Comparison of ENCODE assay signal across 9 cellular contexts in genomic region chr6:1336246-1336843, GRCh38. TPM values are rescaled to one million over a fixed set of nuclear protein-coding genes. Genes with fewer than 3 reads are reported as not detected.
DNase-seq lines count a peak whose midpoint lies in the region; ATAC-seq and TF ChIP-seq lines count a peak whose summit lies in the region.
"Had no signal": no experiment of that assay in that cellular context is flagged by ENCODE, and none has a peak within 500 bp of the region (broad histone marks: within the 10 kb centered on the region; RNA-seq: fewer than 3 reads in every experiment).

No MANE protein-coding gene starts in this region.

- DNase-seq in GM13977 (ENCODE audit: low spot score) (no peak), NCI-H460 (ENCODE audit: extremely low read depth, low read depth) (peak; percentile 56), epithelial cell of prostate (ENCODE audit: low read depth, low spot score) (peak; percentile 79), progenitor cell of endocrine pancreas (ENCODE audit: low spot score, unreplicated experiment) (peak; percentile 55), ecto neural progenitor cell (ENCODE audit: low spot score) (no peak)

- H3K27ac ChIP-seq in epithelial cell of prostate: peak overlapping the region; percentile 81

- H3K4me1 Mint-ChIP-seq in progenitor cell of endocrine pancreas (ENCODE audit: low read depth): peaks cover 26% of the 10 kb centered on the region

- ATAC-seq in GM21526 (IDR thresholded peaks at IDR 0.05; ENCODE audit: low FRiP score, unreplicated experiment) (no peak), GM21825 (IDR thresholded peaks at IDR 0.05; ENCODE audit: unreplicated experiment) (no peak), HG02571 (IDR thresholded peaks at IDR 0.05; ENCODE audit: unreplicated experiment) (no peak)

- H3K36me3 Mint-ChIP-seq in progenitor cell of endocrine pancreas (ENCODE audit: insufficient read depth): no peaks in the 10 kb centered on the region

- TF ChIP-seq CTCF in GM13977 (IDR thresholded peaks at IDR 0.05; ENCODE audit: extremely low read depth, insufficient read depth, missing control alignments) (peak; percentile 24), progenitor cell of endocrine pancreas (IDR thresholded peaks at IDR 0.05; ENCODE audit: unreplicated experiment) (peak; percentile 72)

- H3K9me3 Mint-ChIP-seq in progenitor cell of endocrine pancreas (ENCODE audit: low read depth): no peaks in the 10 kb centered on the region
- H3K9me3 Mint-ChIP-seq: dendritic cell treated with granulocyte-macrophage colony-stimulating factor and Interleukin-4, amounts not matched to agents 40 ng/mL and 50 ng/mL, for 4 days had no signal

- in situ Hi-C loops in GM13977 (cut with MboI; ENCODE audit: low pct_unique_long_range_greater_than_20kb, low sequenced_read_pairs, unreplicated experiment): no loop called here

- H3K27me3 Mint-ChIP-seq in progenitor cell of endocrine pancreas: peaks cover 30% of the 10 kb centered on the region

- peak overlapping the region; percentile 98 for H3K27ac Mint-ChIP-seq in progenitor cell of endocrine pancreas
- H3K27ac Mint-ChIP-seq: dendritic cell treated with granulocyte-macrophage colony-stimulating factor and Interleukin-4, amounts not matched to agents 40 ng/mL and 50 ng/mL, for 4 days had no signal

- H3K4me3 Mint-ChIP-seq in progenitor cell of endocrine pancreas (ENCODE audit: low read depth): no peak overlapping the region
- H3K4me3 Mint-ChIP-seq: dendritic cell treated with granulocyte-macrophage colony-stimulating factor and Interleukin-4, amounts not matched to agents 40 ng/mL and 50 ng/mL, for 4 days had no signal

RNA-seq across cellular contexts. Expression of gene FOXQ1, which starts 24.4 kb away (rescaled TPM):
- total RNA-seq in NCI-H460 (2014; rRNA removed; shearing (Covaris generic)): 78.5 and 88.4 TPM in 2 replicates
- 10.8 and 11.3 TPM in 2 replicates for polyA plus RNA-seq in NCI-H460 (2014; cell fraction: nucleus; rRNA removed)
- 2.0 and 2.9 TPM in 2 replicates for total RNA-seq in progenitor cell of endocrine pancreas

RNA-seq across cellular contexts. Expression of gene FOXF2, which starts 53.0 kb away (rescaled TPM):
- 16.4 and 17.3 TPM in 2 replicates for total RNA-seq in NCI-H460 (2014; rRNA removed; shearing (Covaris generic))
- 9.7 and 11.5 TPM in 2 replicates for polyA plus RNA-seq in NCI-H460 (2014; cell fraction: nucleus; rRNA removed)
- not detected in 2 replicates for total RNA-seq in progenitor cell of endocrine pancreas

Comparison
In these comparisons a context has a peak if more than half of its experiments do, and no peak if none do; other contexts are left out.
1. DNase-seq: peak in NCI-H460 (single experiment), epithelial cell of prostate (single experiment) and progenitor cell of endocrine pancreas (single experiment); none in GM13977 (single experiment) and ecto neural progenitor cell (single experiment).
2. RNA of gene FOXQ1, which starts 24.4 kb away (total RNA-seq): 78.5 to 88.4 TPM in NCI-H460; 2.0 to 2.9 TPM in progenitor cell of endocrine pancreas; every median in the first group is over 10 times any median in the second.
3. RNA of gene FOXF2, which starts 53.0 kb away (total RNA-seq): 16.4 to 17.3 TPM in NCI-H460; not detected in progenitor cell of endocrine pancreas; every median in the first group is over 10 times any median in the second.